ENCODE assay signal across 17 cellular contexts in the genomic region with DNA sequence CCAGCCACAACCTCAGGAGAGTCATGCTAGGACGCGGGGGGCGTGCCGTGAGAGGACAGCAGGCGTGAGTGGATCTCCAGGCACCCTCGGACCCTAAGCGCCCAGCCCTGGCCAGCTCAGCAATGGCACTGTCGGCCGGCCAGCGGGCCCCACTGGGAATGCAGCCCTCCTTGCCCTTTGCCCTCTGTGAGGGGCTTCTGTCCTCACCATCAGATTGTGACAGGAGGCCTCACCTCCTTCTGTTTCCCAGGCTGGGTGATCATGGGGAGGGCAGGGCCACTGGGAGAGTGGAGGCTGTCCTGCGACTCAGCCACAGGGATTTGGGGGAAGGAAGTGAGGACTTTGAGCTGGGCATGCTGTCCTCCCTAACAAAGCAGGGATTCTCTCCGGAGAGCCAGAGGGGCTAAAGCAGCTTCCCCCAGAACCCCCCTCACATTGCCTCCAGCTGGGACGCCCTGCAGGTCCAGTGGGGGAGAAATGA.
"Had no signal": no experiment of that assay in that cellular context is flagged by ENCODE, and none has a peak within 500 bp of the region (broad histone marks: within the 10 kb centered on the region; RNA-seq: fewer than 3 reads in every experiment).

No MANE protein-coding gene starts in this region.

- ATAC-seq: activated CD8-positive, alpha-beta T cell treated with anti-CD3 and anti-CD28 coated beads for 36 hours; activated T-cell treated with anti-CD3 and anti-CD28 coated beads, Interleukin-2, amount 50 U/mL, for 4 hours had no signal

- DNase-seq: activated CD8-positive, alpha-beta T cell treated with anti-CD3 and anti-CD28 coated beads for 36 hours; activated gamma-delta T cell; activated naive CD8-positive, alpha-beta T cell treated with anti-CD3 and anti-CD28 coated beads for 36 hours; activated T-cell treated with anti-CD3 and anti-CD28 coated beads, Interleukin-2, amount 50 U/mL, for 4 hours; amygdala; effector memory CD4-positive, alpha-beta T cell; kidney glomerular epithelial cell; lower lobe of right lung; ovary; retina; small intestine; testis had no signal

- H3K36me3 Mint-ChIP-seq: activated naive CD8-positive, alpha-beta T cell treated with anti-CD3 and anti-CD28 coated beads for 36 hours; brain; mesothelial cell of epicardium had no signal

- H3K27ac Mint-ChIP-seq: activated CD8-positive, alpha-beta T cell treated with anti-CD3 and anti-CD28 coated beads for 36 hours; activated naive CD8-positive, alpha-beta T cell treated with anti-CD3 and anti-CD28 coated beads for 36 hours; brain; mesothelial cell of epicardium; stimulated activated naive CD8-positive, alpha-beta T cell treated with anti-CD3 and anti-CD28 coated beads, Interleukin-15, Interleukin-2, amounts not matched to agents 100 ng/mL and 50 ng/mL, for 24 hours; T-helper 2 cell treated with Interferon-gamma antibody and Interleukin-4, amounts not matched to agents 5 μg/mL and 100 μg/mL, for 36 hours had no signal

- H3K4me1 ChIP-seq: lower lobe of right lung, testis had no signal

- H3K27ac ChIP-seq: epithelial cell of prostate, lower lobe of right lung, ovary, testis had no signal

- H3K4me3 Mint-ChIP-seq: activated CD8-positive, alpha-beta T cell treated with anti-CD3 and anti-CD28 coated beads for 36 hours; activated naive CD8-positive, alpha-beta T cell treated with anti-CD3 and anti-CD28 coated beads for 36 hours; activated T-cell treated with anti-CD3 and anti-CD28 coated beads, Interleukin-2, amount 50 U/mL, for 4 hours; brain; mesothelial cell of epicardium; stimulated activated naive CD8-positive, alpha-beta T cell treated with anti-CD3 and anti-CD28 coated beads, Interleukin-15, Interleukin-2, amounts not matched to agents 100 ng/mL and 50 ng/mL, for 24 hours; T-helper 2 cell treated with Interferon-gamma antibody and Interleukin-4, amounts not matched to agents 5 μg/mL and 100 μg/mL, for 36 hours had no signal

- H3K4me3 ChIP-seq: lower lobe of right lung, ovary, testis had no signal

- H3K36me3 ChIP-seq: lower lobe of right lung, ovary had no signal

- H3K27me3 ChIP-seq: ovary, testis had no signal

- H3K4me1 Mint-ChIP-seq: activated naive CD8-positive, alpha-beta T cell treated with anti-CD3 and anti-CD28 coated beads for 36 hours had no signal

- H3K9me3 Mint-ChIP-seq: activated CD8-positive, alpha-beta T cell treated with anti-CD3 and anti-CD28 coated beads for 36 hours; activated naive CD8-positive, alpha-beta T cell treated with anti-CD3 and anti-CD28 coated beads for 36 hours; activated T-cell treated with anti-CD3 and anti-CD28 coated beads, Interleukin-2, amount 50 U/mL, for 4 hours; stimulated activated naive CD8-positive, alpha-beta T cell treated with anti-CD3 and anti-CD28 coated beads, Interleukin-15, Interleukin-2, amounts not matched to agents 100 ng/mL and 50 ng/mL, for 24 hours had no signal

- H3K9me3 ChIP-seq: lower lobe of right lung, ovary, testis had no signal
